In the genomic region with DNA sequence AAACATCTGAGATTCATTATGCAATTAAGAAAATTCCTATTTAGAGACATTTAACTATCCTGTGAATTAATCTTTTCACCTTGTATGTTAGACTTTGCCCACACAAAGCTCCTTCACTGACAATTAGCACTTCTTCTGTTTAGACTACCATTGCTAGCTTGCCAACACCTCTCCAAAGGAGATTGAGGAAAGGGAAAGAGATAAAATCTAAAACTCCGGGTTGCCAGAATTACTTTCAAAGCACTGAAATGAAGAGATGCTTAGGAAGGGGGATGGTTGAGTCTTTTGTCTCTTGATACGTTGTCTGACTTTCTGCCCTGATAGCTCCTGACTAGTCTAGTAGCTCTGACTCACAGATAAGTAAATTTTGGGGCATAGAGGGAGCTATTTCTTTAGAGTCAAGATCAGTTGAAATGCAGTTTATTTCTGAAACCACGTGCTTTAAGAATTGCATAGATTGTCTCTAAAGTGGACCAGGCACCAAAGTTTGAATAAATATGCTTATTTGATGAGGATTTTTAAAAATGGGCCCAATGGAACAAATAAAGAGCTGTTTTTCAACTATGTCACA, we compare ENCODE assay signal across 14 cellular contexts.
DNase-seq lines count a peak whose midpoint lies in the region; ATAC-seq and TF ChIP-seq lines count a peak whose summit lies in the region.
"Had no signal": no experiment of that assay in that cellular context is flagged by ENCODE, and none has a peak within 500 bp of the region (broad histone marks: within the 10 kb centered on the region; RNA-seq: fewer than 3 reads in every experiment).

No MANE protein-coding gene starts in this region.

- no peak for ATAC-seq in GM19397 (IDR thresholded peaks at IDR 0.05; ENCODE audit: unreplicated experiment)
- ATAC-seq: left cardiac atrium, natural killer cell had no signal

- H3K27ac ChIP-seq in VCaP, result no peak overlapping the region
- H3K27ac ChIP-seq: BLaER1 treated with 17β-estradiol and CSF1 and Interleukin-3, amounts not matched to agents 10 nM and 100 nM had no signal

- peak; percentile 19 for TF ChIP-seq CTCF in AG09319 (IDR thresholded peaks at IDR 0.05; ENCODE audit: low read depth, low read length)
- TF ChIP-seq CTCF in VCaP (conservative IDR thresholded peaks at IDR 0.05), result peak; percentile 19; the same call in 1 of the 2 replicates
- peak; percentile 3 for TF ChIP-seq CTCF in foreskin fibroblast (IDR thresholded peaks at IDR 0.05; ENCODE audit: low read depth, low read length)

- H3K4me3 ChIP-seq in foreskin fibroblast (ENCODE audit: low read depth in 1 of 2, low read length in 2 of 2), result no peak overlapping the region
- H3K4me3 ChIP-seq: BLaER1 treated with 17β-estradiol and CSF1 and Interleukin-3, amounts not matched to agents 10 nM and 100 nM had no signal

- DNase-seq in AG09319 (ENCODE audit: extremely low read depth, low read depth) (no peak), HT1080 (ENCODE audit: low read depth) (peak; percentile 15), foreskin fibroblast (peak; percentile 19 to 57), NCI-H2196 treated with DMSO at 0.1 percent for 48 hours (lab: John Stamatoyannopoulos, UW; ENCODE audit: unreplicated experiment) (no peak), amygdala (lab: John Stamatoyannopoulos, UW) (no peak), NCI-H146 (lab: John Stamatoyannopoulos, UW) (no peak)
- DNase-seq: activated CD4-positive, alpha-beta memory T cell treated with anti-CD3 and anti-CD28 coated beads for 36 hours; activated naive CD4-positive, alpha-beta T cell treated with Interleukin-2 at 50 U/mL for 16 hours; left cardiac atrium; natural killer cell; NCI-H2081 treated with DMSO at 0.1 percent for 48 hours had no signal

Comparison
In these comparisons a context has a peak if more than half of its experiments do, and no peak if none do; other contexts are left out.
1. DNase-seq: peak in HT1080 (single experiment) and foreskin fibroblast (2 of 2); none in AG09319 (single experiment), NCI-H2196 treated with DMSO at 0.1 percent for 48 hours (single experiment), amygdala (0 of 56) and NCI-H146 (single experiment).
2. Peak in every context shown above with its lines, with median percentiles within 50 percentile points of each other: CTCF ChIP-seq.